1 cellular context compared by ENCODE assay signal in genomic region chr16:49776085-49776501, GRCh38.
A peak's percentile ranks its signal among the peaks of the same experiment; 100 is the strongest.
TF ChIP-seq lines count a peak whose summit lies in the region.

No MANE protein-coding gene starts in this region.

TF ChIP-seq in Ishikawa, 13 proteins besides CTCF, POLR2A, EP300 and RAD21 (continued from another document):
- TF ChIP-seq CREB1 (IDR thresholded peaks at IDR 0.05; ENCODE audit: low read depth) (no peak), MAX (IDR thresholded peaks at IDR 0.05) (peak; percentile 79), USF1 (IDR thresholded peaks at IDR 0.05) (peak; percentile 20; the same call in 1 of the 2 replicates), TCF12 (IDR thresholded peaks at IDR 0.05; ENCODE audit: low read depth) (peak; percentile 84), ZBTB7A (IDR thresholded peaks at IDR 0.05; ENCODE audit: low read depth) (peak; percentile 78; the same call in 1 of the 2 replicates), FOXM1 (IDR thresholded peaks at IDR 0.05; ENCODE audit: borderline replicate concordance, low read depth) (peak; percentile 61; the same call in 1 of the 2 replicates), EGR1 (IDR thresholded peaks at IDR 0.05) (no peak), YY1 (IDR thresholded peaks at IDR 0.05; ENCODE audit: low read depth) (no peak)
TF ChIP-seq in Ishikawa: peak in this region for 7.
